Comparison of ENCODE assay signal across 16 cellular contexts in the genomic region with DNA sequence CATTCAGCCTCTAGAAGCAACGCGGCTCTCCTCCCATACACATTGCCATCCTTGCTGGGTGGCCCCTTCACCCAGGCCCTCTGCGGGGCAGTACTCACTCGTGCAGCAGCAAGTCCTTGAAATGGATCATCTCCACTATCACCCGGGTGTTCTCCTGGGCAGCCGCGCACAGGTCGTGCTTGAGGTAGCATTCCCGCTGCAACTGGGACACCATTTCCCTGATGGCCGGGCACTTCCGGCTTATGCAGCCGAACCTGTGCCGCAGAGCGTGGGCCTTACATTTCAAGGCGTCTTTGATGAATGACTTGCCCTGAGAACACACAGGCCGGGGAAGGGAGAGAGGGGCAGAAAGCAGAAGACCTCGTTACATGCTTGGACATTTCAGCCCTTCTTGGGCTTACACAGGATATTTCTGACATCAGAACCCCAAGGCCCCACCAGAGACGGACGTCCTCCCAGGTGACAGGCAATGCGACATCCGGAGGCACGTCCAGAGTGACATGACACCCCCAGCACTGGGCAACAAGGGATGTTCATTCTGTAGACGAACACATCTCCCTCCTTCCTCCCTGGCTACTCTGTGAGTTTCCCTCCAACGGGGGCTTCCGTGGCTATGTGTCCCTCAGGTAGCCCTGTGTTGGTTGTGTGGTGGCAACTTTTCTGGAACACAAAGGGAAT. TPM values are rescaled to one million over a fixed set of nuclear protein-coding genes. Genes with fewer than 3 reads are reported as not detected.
A peak's percentile ranks its signal among the peaks of the same experiment; 100 is the strongest.
DNase-seq lines count a peak whose midpoint lies in the region; ATAC-seq and TF ChIP-seq lines count a peak whose summit lies in the region.
"Had no signal": no experiment of that assay in that cellular context is flagged by ENCODE, and none has a peak within 500 bp of the region (broad histone marks: within the 10 kb centered on the region; RNA-seq: fewer than 3 reads in every experiment).

No MANE protein-coding gene starts in this region.

- ATAC-seq in HG02870 (IDR thresholded peaks at IDR 0.05; ENCODE audit: unreplicated experiment), result no peak
- ATAC-seq: stimulated activated naive CD8-positive, alpha-beta T cell treated with anti-CD3 and anti-CD28 coated beads, Interleukin-15, Interleukin-2, amounts not matched to agents 100 U/mL and 50 U/mL, for 24 hours had no signal

- peaks cover 43 to 95% (median 85%) of the 10 kb centered on the region in 4 donors for H3K4me1 ChIP-seq in esophagus muscularis mucosa
- H3K4me1 ChIP-seq in rectal smooth muscle tissue (ENCODE audit: control insufficient read depth, insufficient read depth, low read length), result peaks cover 27% of the 10 kb centered on the region

- WGBS in esophagus muscularis mucosa, result 91% methylated on average over 13 of the region's 25 CpGs

- DNase-seq in AG09309 (ENCODE audit: low read depth) (no peak), MG63 (no peak), esophagus muscularis mucosa (ENCODE audit: extremely low spot score) (no peak), endothelial cell (ENCODE audit: low spot score) (no peak), A172 (ENCODE audit: low spot score) (no peak), NCI-H82 treated with DMSO at 0.1 percent for 48 hours (lab: John Stamatoyannopoulos, UW; ENCODE audit: unreplicated experiment) (no peak)
- DNase-seq: activated naive CD8-positive, alpha-beta T cell treated with anti-CD3 and anti-CD28 coated beads, Interleukin-2, amount 10 ng/mL, durations not matched to agents 7 days and 5 days; Karpas-422; NCI-H526 treated with DMSO at 0.1 percent for 48 hours; stimulated activated naive CD8-positive, alpha-beta T cell treated with anti-CD3 and anti-CD28 coated beads, Interleukin-15, Interleukin-2, amounts not matched to agents 100 U/mL and 50 U/mL, for 24 hours; T-helper 2 cell had no signal

- peaks cover 31% of the 10 kb centered on the region for H3K4me1 Mint-ChIP-seq in endothelial cell (ENCODE audit: unreplicated experiment)

- no peak for TF ChIP-seq CTCF in AG09309 (IDR thresholded peaks at IDR 0.05; ENCODE audit: control insufficient read depth, insufficient read depth, low read depth, low read length, missing control alignments)
- no peak for TF ChIP-seq CTCF in esophagus muscularis mucosa (IDR thresholded peaks at IDR 0.05)
- no peak for TF ChIP-seq CTCF in endothelial cell (IDR thresholded peaks at IDR 0.05; ENCODE audit: unreplicated experiment)

- H3K4me3 Mint-ChIP-seq in endothelial cell (ENCODE audit: unreplicated experiment), result no peak overlapping the region

- TF ChIP-seq POLR2A in esophagus muscularis mucosa (IDR thresholded peaks at IDR 0.05; ENCODE audit: low read depth), result no peak

- no peak for TF ChIP-seq EP300 in esophagus muscularis mucosa (IDR thresholded peaks at IDR 0.05)

- peaks cover 8% of the 10 kb centered on the region for H3K36me3 Mint-ChIP-seq in endothelial cell (ENCODE audit: low read depth, unreplicated experiment)

- H3K9me3 Mint-ChIP-seq in endothelial cell (ENCODE audit: unreplicated experiment), result no peaks in the 10 kb centered on the region
- H3K9me3 Mint-ChIP-seq: activated CD4-positive, alpha-beta T cell treated with anti-CD3 and anti-CD28 coated beads, Interleukin-2, amount 10 ng/mL, durations not matched to agents 24 days and 14 days; activated naive CD8-positive, alpha-beta T cell treated with anti-CD3 and anti-CD28 coated beads, Interleukin-2, amount 10 ng/mL, durations not matched to agents 7 days and 5 days; neural progenitor cell had no signal

- no peaks in the 10 kb centered on the region for H3K27me3 ChIP-seq in MG63
- H3K27me3 ChIP-seq in esophagus muscularis mucosa, result peaks cover 4 to 20% (median 7%) of the 10 kb centered on the region in 4 donors
- peaks cover 6% of the 10 kb centered on the region for H3K27me3 ChIP-seq in rectal smooth muscle tissue (ENCODE audit: control insufficient read depth, insufficient read depth, low read length)

- H3K36me3 ChIP-seq in MG63 (peaks cover 97% of the 10 kb centered on the region), esophagus muscularis mucosa (peaks cover 0 to 6% (median 4%) of the 10 kb centered on the region in 4 donors), rectal smooth muscle tissue (ENCODE audit: control insufficient read depth, insufficient read depth, low read length) (no peaks in the 10 kb centered on the region)
- H3K36me3 ChIP-seq: neural progenitor cell had no signal

- H3K4me3 ChIP-seq in AG09309 (ENCODE audit: control insufficient read depth, low read depth, low read length), result peak overlapping the region; percentile 6; the same call in 1 of the 2 replicates
- peak overlapping the region; percentile 93; the same call in 1 of the 2 replicates for H3K4me3 ChIP-seq in MG63
- peak overlapping the region; percentile 32 to 42 (median 34) for H3K4me3 ChIP-seq in esophagus muscularis mucosa
- no peak overlapping the region for H3K4me3 ChIP-seq in rectal smooth muscle tissue (ENCODE audit: low read length)
- H3K4me3 ChIP-seq: neural progenitor cell had no signal

- H3K27me3 Mint-ChIP-seq in endothelial cell (ENCODE audit: unreplicated experiment), result peaks cover 2% of the 10 kb centered on the region
- H3K27me3 Mint-ChIP-seq: activated CD4-positive, alpha-beta T cell treated with anti-CD3 and anti-CD28 coated beads, Interleukin-2, amount 10 ng/mL, durations not matched to agents 24 days and 14 days had no signal

- H3K27ac Mint-ChIP-seq in endothelial cell (ENCODE audit: unreplicated experiment), result no peak overlapping the region
- H3K27ac Mint-ChIP-seq: neural progenitor cell had no signal

- H3K9me3 ChIP-seq in MG63 (no peaks in the 10 kb centered on the region), esophagus muscularis mucosa (no peaks in the 10 kb centered on the region)

- H3K9ac ChIP-seq in rectal smooth muscle tissue (ENCODE audit: low read length), result no peak overlapping the region
- H3K9ac ChIP-seq: neural progenitor cell had no signal

- peak overlapping the region; percentile 48 to 83 (median 67) for H3K27ac ChIP-seq in esophagus muscularis mucosa (replicated peaks in 1 of 4)
- peak overlapping the region; percentile 60 for H3K27ac ChIP-seq in rectal smooth muscle tissue (ENCODE audit: low read depth, low read length)
- H3K27ac ChIP-seq: C4-2B, neural progenitor cell had no signal

- intact Hi-C loops in esophagus muscularis mucosa (cut with DNase I), result loop anchor here (5.0 kb wide), 1 partner anchor 174 kb away; no protein-coding TSS in a partner anchor

RNA-seq across cellular contexts. Expression of gene STC2, which starts 5.0 kb away (rescaled TPM):
- 65.2 and 103 TPM in 2 replicates for total RNA-seq in MG63 (2014; rRNA removed; shearing (Covaris generic); ENCODE audit: low replicate concordance)
- total RNA-seq in esophagus muscularis mucosa (100 to 1,000 TPM in 1 of 4 donors, 10 to 100 TPM in 3; 72.4 to 130 (median 78.1) TPM), endothelial cell (ENCODE audit: unreplicated experiment) (3.6 TPM)
- total RNA-seq in A172 (2014; rRNA removed; shearing (Covaris generic)), result 0.03 and 0.10 TPM in 2 replicates

Comparison
In these comparisons a context has a peak if more than half of its experiments do, and no peak if none do; other contexts are left out.
1. RNA of gene STC2, which starts 5.0 kb away (total RNA-seq): 65.2 to 103 TPM in MG63 and 72.4 to 130 TPM in esophagus muscularis mucosa; 3.6 TPM in endothelial cell (single experiment) and 0.03 to 0.10 TPM in A172; every median in the first group is over 10 times any median in the second.